Comparison of ENCODE assay signal across 16 cellular contexts in the genomic region with DNA sequence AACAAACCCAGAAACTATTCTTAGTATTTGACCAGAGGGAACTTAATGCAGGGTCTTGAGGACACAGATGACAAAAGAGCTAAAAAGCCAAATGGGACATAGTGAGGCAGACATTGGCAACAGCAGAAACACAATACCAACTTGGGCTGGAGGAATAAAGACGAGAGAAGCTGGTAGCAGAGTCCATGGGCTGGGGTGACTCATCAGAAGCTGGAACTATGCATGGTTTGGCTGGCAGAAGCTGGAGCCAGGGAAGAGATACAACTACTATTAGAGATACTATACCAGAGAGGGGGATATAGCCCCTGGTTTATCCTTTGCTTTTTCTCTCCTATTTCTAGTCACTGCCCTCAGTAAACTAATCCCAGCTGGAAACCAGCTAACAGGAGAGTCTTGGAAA. TPM values are rescaled to one million over a fixed set of nuclear protein-coding genes. Genes with fewer than 3 reads are reported as not detected.
DNase-seq lines count a peak whose midpoint lies in the region; ATAC-seq, FAIRE-seq and TF ChIP-seq lines count a peak whose summit lies in the region.
"Had no signal": no experiment of that assay in that cellular context is flagged by ENCODE, and none has a peak within 500 bp of the region (broad histone marks: within the 10 kb centered on the region; RNA-seq: fewer than 3 reads in every experiment).

No MANE protein-coding gene starts in this region.

- H3K4me3 ChIP-seq in WERI-Rb-1 (ENCODE audit: low read depth, low read length) (no peak overlapping the region), fibroblast of villous mesenchyme (ENCODE audit: low read depth, low read length) (no peak overlapping the region)
- H3K4me3 ChIP-seq: left ventricle myocardium inferior had no signal

- DNase-seq in DMS53 (lab: John Stamatoyannopoulos, UW): peak; percentile 24
- no peak for DNase-seq in DMS53 treated with DMSO at 0.1 percent for 48 hours (lab: John Stamatoyannopoulos, UW; ENCODE audit: unreplicated experiment)
- DNase-seq in WERI-Rb-1: no peak
- peak; percentile 27 for DNase-seq in fibroblast of villous mesenchyme (ENCODE audit: low read depth)
- peak; percentile 60 for DNase-seq in urothelium cell line (ENCODE audit: low spot score)
- DNase-seq in NCI-H526 (lab: John Stamatoyannopoulos, UW): no peak
- DNase-seq in OCI-M2 (lab: John Stamatoyannopoulos, UW; ENCODE audit: unreplicated experiment): no peak
- DNase-seq: 8988T; activated T-cell treated with anti-CD3 and anti-CD28 coated beads, Interleukin-2, amount 50 U/mL, for 24 hours; CD8-positive, alpha-beta memory T cell; left ventricle myocardium inferior; MM.1S; NCI-H2081 treated with DMSO at 0.1 percent for 48 hours; retina had no signal

- TF ChIP-seq CTCF in WERI-Rb-1 (IDR thresholded peaks at IDR 0.05; ENCODE audit: low read depth, low read length) (no peak), fibroblast of villous mesenchyme (IDR thresholded peaks at IDR 0.05; ENCODE audit: insufficient read depth, low read depth, low read length) (no peak)

- no peaks in the 10 kb centered on the region for H3K9me3 ChIP-seq in WERI-Rb-1 (ENCODE audit: severe bottlenecking)
- H3K9me3 ChIP-seq: left ventricle myocardium inferior had no signal

- H3K27me3 ChIP-seq in WERI-Rb-1 (ENCODE audit: insufficient read depth, low read depth, severe bottlenecking): no peaks in the 10 kb centered on the region

- H3K27ac ChIP-seq in WERI-Rb-1: peak overlapping the region; percentile 54
- H3K27ac ChIP-seq: left ventricle myocardium inferior had no signal

- ATAC-seq in GM19467 (IDR thresholded peaks at IDR 0.05; ENCODE audit: unreplicated experiment): no peak

- FAIRE-seq in urothelium cell line (lab: Jason Lieb, UNC): no peak
- FAIRE-seq: GM18507 had no signal

- no peaks in the 10 kb centered on the region for H3K36me3 ChIP-seq in WERI-Rb-1
- H3K36me3 ChIP-seq: left ventricle myocardium inferior had no signal

RNA-seq across cellular contexts. Expression of a gene that starts 29.2 kb away (rescaled TPM):
- total RNA-seq in fibroblast of villous mesenchyme: 126 and 161 TPM in 2 replicates

Comparison
In these comparisons a context has a peak if more than half of its experiments do, and no peak if none do; other contexts are left out.
1. DNase-seq: peak in DMS53 (single experiment), fibroblast of villous mesenchyme (single experiment) and urothelium cell line (single experiment); none in DMS53 treated with DMSO at 0.1 percent for 48 hours (single experiment), WERI-Rb-1 (single experiment), NCI-H526 (0 of 2) and OCI-M2 (single experiment).